Comparison of ENCODE assay signal across 29 cellular contexts in the genomic region with DNA sequence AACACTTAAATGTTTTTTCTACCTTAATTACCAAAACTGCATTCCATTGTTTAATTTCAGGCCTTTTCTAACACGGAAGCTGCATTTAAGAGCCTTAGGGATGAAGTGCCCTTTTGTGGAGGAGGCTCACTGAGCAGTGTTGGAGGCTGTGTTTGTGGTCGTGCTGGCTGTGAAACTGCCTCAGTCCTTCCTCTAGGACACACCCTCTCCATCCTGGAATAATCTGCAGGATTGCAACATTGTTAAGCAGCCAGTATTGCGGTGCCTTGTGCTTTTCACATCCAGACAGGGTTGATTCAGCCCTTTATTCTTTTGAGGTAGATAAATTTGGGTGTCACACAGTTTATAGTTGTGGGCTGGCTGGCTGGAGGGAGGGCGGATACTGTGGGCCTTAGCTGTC.
DNase-seq lines count a peak whose midpoint lies in the region; ATAC-seq and TF ChIP-seq lines count a peak whose summit lies in the region.
"Had no signal": no experiment of that assay in that cellular context is flagged by ENCODE, and none has a peak within 500 bp of the region (broad histone marks: within the 10 kb centered on the region; RNA-seq: fewer than 3 reads in every experiment).

No MANE protein-coding gene starts in this region.

- no TSS peak for BruUV-seq in mammary epithelial cell (replicated peaks; lab: Mats Ljungman, UMichigan)

- intact Hi-C loops in mammary epithelial cell (cut with micrococcal nuclease) = no loop called here

- no peaks in the 10 kb centered on the region for H3K9me3 ChIP-seq in mammary epithelial cell (replicated peaks; ENCODE audit: insufficient read depth, low read length)
- H3K9me3 ChIP-seq: colonic mucosa, prostate gland, vagina had no signal

- ATAC-seq in GM21360 (IDR thresholded peaks at IDR 0.05; ENCODE audit: unreplicated experiment) = no peak
- ATAC-seq: activated naive CD8-positive, alpha-beta T cell treated with anti-CD3 and anti-CD28 coated beads, Interleukin-2, amount 50 U/mL, for 24 hours; effector memory CD8-positive, alpha-beta T cell; esophagus mucosa had no signal

- H3K4me1 ChIP-seq in mammary epithelial cell (ENCODE audit: insufficient read depth, low read length) = no peaks in the 10 kb centered on the region
- H3K4me1 ChIP-seq: colonic mucosa, left ventricle myocardium inferior, prostate gland, vagina had no signal

- 0% methylated on average over 4 of the region's 4 CpGs for WGBS in mammary epithelial cell (ENCODE audit: low coverage, missing lambda C conversion rate)

- H3K9ac ChIP-seq in mammary epithelial cell (ENCODE audit: insufficient read depth, low read length) = no peak overlapping the region

- dilution Hi-C loops in mammary epithelial cell (cut with HindIII; ENCODE audit: low sequenced_read_pairs) = no loop called here

- no peak overlapping the region for H3K4me2 ChIP-seq in mammary epithelial cell (ENCODE audit: insufficient read depth, low read depth, low read length)

- H3K4me3 ChIP-seq in mammary epithelial cell (replicated peaks in 1 of 3; ENCODE audit: insufficient read depth in 1 of 3, low read depth in 2 of 3, low read length in 3 of 3) = no peak overlapping the region
- H3K4me3 ChIP-seq: colonic mucosa, left ventricle myocardium inferior, prostate gland, vagina had no signal

- no peaks in the 10 kb centered on the region for H4K20me1 ChIP-seq in mammary epithelial cell (ENCODE audit: insufficient read depth, low read length)

- CTCF ChIA-PET in mammary epithelial cell (lab: Charles Lee; ENCODE audit: low non-redundant PET) = no interaction called here

- no peak overlapping the region for H2AFZ ChIP-seq in mammary epithelial cell (ENCODE audit: low read depth, low read length)

- no peak for TF ChIP-seq CTCF in mammary epithelial cell (conservative IDR thresholded peaks at IDR 0.05 in 1 of 2, IDR thresholded peaks at IDR 0.05 in 1 of 2; ENCODE audit: extremely low read depth in 1 of 2, insufficient read depth in 1 of 2, low read depth in 1 of 2, low read length in 2 of 2)

- H3K79me2 ChIP-seq in mammary epithelial cell (ENCODE audit: insufficient read depth, low read length) = no peaks in the 10 kb centered on the region

- no peaks in the 10 kb centered on the region for H3K36me3 ChIP-seq in mammary epithelial cell (ENCODE audit: insufficient read depth, low read length)
- H3K36me3 ChIP-seq: colonic mucosa, left ventricle myocardium inferior, prostate gland, vagina had no signal

- in situ Hi-C loops in mammary epithelial cell (cut with MboI; ENCODE audit: low sequenced_read_pairs in 2 of 2) = no loop called here

- no peaks in the 10 kb centered on the region for H3K27me3 ChIP-seq in mammary epithelial cell (ENCODE audit: insufficient read depth, low read length)
- H3K27me3 ChIP-seq: colonic mucosa, vagina had no signal

- H3K27ac ChIP-seq in mammary epithelial cell (ENCODE audit: insufficient read depth, low read depth, low read length) (no peak overlapping the region), caudate nucleus (ENCODE audit: low read depth, low read length) (no peak overlapping the region)
- H3K27ac ChIP-seq: colonic mucosa, left ventricle myocardium inferior, prostate gland, vagina, VCaP had no signal

- DNase-seq in A172 (ENCODE audit: low spot score) = peak; percentile 4
- peak; percentile 11 for DNase-seq in M059J (ENCODE audit: low read depth)
- DNase-seq in mammary epithelial cell = peak; percentile 37
- peak; percentile 3 for DNase-seq in left kidney (ENCODE audit: low read depth, low spot score)
- no peak for DNase-seq in caudate nucleus (lab: John Stamatoyannopoulos, UW)
- no peak for DNase-seq in SK-N-DZ (ENCODE audit: low spot score)
- no peak for DNase-seq in NCI-H1105 (lab: John Stamatoyannopoulos, UW)
- DNase-seq: activated CD4-positive, alpha-beta T cell treated with anti-CD3 and anti-CD28 coated beads for 48 hours; activated CD8-positive, alpha-beta memory T cell treated with anti-CD3 and anti-CD28 coated beads for 24 hours; activated gamma-delta T cell; activated naive CD8-positive, alpha-beta T cell treated with anti-CD3 and anti-CD28 coated beads, Interleukin-2, amount 50 U/mL, for 24 hours; activated T-cell treated with anti-CD3 and anti-CD28 coated beads, Interleukin-2, amount 50 U/mL, for 1 hour; CD8-positive, alpha-beta memory T cell; colonic mucosa; DMS153; effector memory CD8-positive, alpha-beta T cell; HCEC 1CT; hypothalamus; left ventricle myocardium inferior; NCI-H1417 treated with DMSO at 0.1 percent for 48 hours; NCI-H446; NCI-H774; Right ventricle myocardium superior; stimulated activated naive CD4-positive, alpha-beta T cell had no signal

Comparison
In these comparisons a context has a peak if more than half of its experiments do, and no peak if none do; other contexts are left out.
1. DNase-seq: peak in A172 (single experiment), M059J (single experiment), mammary epithelial cell (single experiment) and left kidney (single experiment); none in caudate nucleus (0 of 61), SK-N-DZ (single experiment) and NCI-H1105 (single experiment).